9 cellular contexts compared by ENCODE assay signal in genomic region chr3:71416868-71417267, GRCh38.
DNase-seq lines count a peak whose midpoint lies in the region; ATAC-seq and TF ChIP-seq lines count a peak whose summit lies in the region.
"Had no signal": no experiment of that assay in that cellular context is flagged by ENCODE, and none has a peak within 500 bp of the region (broad histone marks: within the 10 kb centered on the region; RNA-seq: fewer than 3 reads in every experiment).

No MANE protein-coding gene starts in this region.

- peaks cover 20% of the 10 kb centered on the region for H3K4me1 ChIP-seq in foreskin keratinocyte
- H3K4me1 ChIP-seq: parathyroid adenoma had no signal

- H3K27ac ChIP-seq in foreskin keratinocyte: no peak overlapping the region
- H3K27ac ChIP-seq: parathyroid adenoma had no signal

- ATAC-seq in T-helper 17 cell (peak; percentile 53), foreskin keratinocyte (peak; percentile 18), GM21423 (IDR thresholded peaks at IDR 0.05; ENCODE audit: unreplicated experiment) (no peak), GM19452 (IDR thresholded peaks at IDR 0.05; ENCODE audit: unreplicated experiment) (no peak), HG03520 (IDR thresholded peaks at IDR 0.05; ENCODE audit: unreplicated experiment) (no peak), GM19463 (IDR thresholded peaks at IDR 0.05; ENCODE audit: unreplicated experiment) (no peak)

- peak; percentile 50 for DNase-seq in stimulated activated CD4-positive, alpha-beta T cell treated with anti-CD3 and anti-CD28 coated beads, Interleukin-15, amount 100 ng/mL, for 24 hours
- no peak for DNase-seq in stimulated activated CD4-positive, alpha-beta T cell treated with anti-CD3 and anti-CD28 coated beads, Interleukin-2, amount 100 ng/mL, for 48 hours
- DNase-seq in T-helper 17 cell: no peak
- no peak for DNase-seq in foreskin keratinocyte

- H3K9me3 ChIP-seq in T-helper 17 cell (ENCODE audit: control insufficient read depth, low read length, poor library complexity, severe bottlenecking): no peaks in the 10 kb centered on the region

- H3K4me1 Mint-ChIP-seq in T-helper 17 cell: peaks cover 46% of the 10 kb centered on the region

- peak; percentile 22 for TF ChIP-seq CTCF in foreskin keratinocyte (conservative IDR thresholded peaks at IDR 0.05)

- H3K4me3 Mint-ChIP-seq in T-helper 17 cell: peak overlapping the region; percentile 15

- H3K27ac Mint-ChIP-seq in T-helper 17 cell: peak overlapping the region; percentile 97

- H3K36me3 Mint-ChIP-seq in T-helper 17 cell (ENCODE audit: low read depth): peaks cover 4% of the 10 kb centered on the region

- H3K27me3 ChIP-seq in foreskin keratinocyte: no peaks in the 10 kb centered on the region

- no peaks in the 10 kb centered on the region for H3K27me3 Mint-ChIP-seq in T-helper 17 cell

Comparison
In these comparisons a context has a peak if more than half of its experiments do, and no peak if none do; other contexts are left out.
1. ATAC-seq: peak in T-helper 17 cell (single experiment) and foreskin keratinocyte (single experiment); none in GM21423 (single experiment), GM19452 (single experiment), HG03520 (single experiment) and GM19463 (single experiment).